ENCODE assay signal across 18 cellular contexts in genomic region chr5:78523314-78524193, GRCh38.
DNase-seq lines count a peak whose midpoint lies in the region; ATAC-seq and TF ChIP-seq lines count a peak whose summit lies in the region.
"Had no signal": no experiment of that assay in that cellular context is flagged by ENCODE, and none has a peak within 500 bp of the region (broad histone marks: within the 10 kb centered on the region; RNA-seq: fewer than 3 reads in every experiment).

No MANE protein-coding gene starts in this region.

- 69% methylated on average over 15 of the region's 15 CpGs for WGBS in esophagus muscularis mucosa
- WGBS in tibial nerve, 2 donors, result 69 to 74% methylated on average over 15 of the region's 15 CpGs

- H3K27ac ChIP-seq in esophagus muscularis mucosa (replicated peaks in 1 of 4) (peak overlapping the region; percentile 69 to 76 (median 72)), mucosa of rectum (ENCODE audit: low read depth in 2 of 2, low read length in 2 of 2) (peak overlapping the region; percentile 5 to 54), tibial nerve (peak overlapping the region in 3 of 4 donors; percentile 3 to 60 (median 21))
- H3K27ac ChIP-seq: 22Rv1, psoas muscle had no signal

- in situ Hi-C loops in HAP-1 (cut with MboI; ENCODE audit: low sequenced_read_pairs), result no loop called here

- TF ChIP-seq CTCF in esophagus muscularis mucosa (IDR thresholded peaks at IDR 0.05), result no peak
- no peak for TF ChIP-seq CTCF in tibial nerve (IDR thresholded peaks at IDR 0.05)

- H3K4me3 ChIP-seq in esophagus muscularis mucosa (no peak overlapping the region), mucosa of rectum (ENCODE audit: low read length in 2 of 2) (no peak overlapping the region), tibial nerve (no peak overlapping the region), HAP-1 (no peak overlapping the region)
- H3K4me3 ChIP-seq: psoas muscle had no signal

- H3K9ac ChIP-seq in mucosa of rectum (ENCODE audit: low read depth in 1 of 2, low read length in 2 of 2), result no peak overlapping the region

- H3K36me3 ChIP-seq in esophagus muscularis mucosa (no peaks in the 10 kb centered on the region), mucosa of rectum (ENCODE audit: control insufficient read depth in 2 of 2, insufficient read depth in 2 of 2, low read length in 2 of 2) (no peaks in the 10 kb centered on the region), tibial nerve (no peaks in the 10 kb centered on the region), HAP-1 (replicated peaks) (no peaks in the 10 kb centered on the region)

- intact Hi-C loops in esophagus muscularis mucosa (cut with DNase I), result no loop called here

- no peaks in the 10 kb centered on the region for H3K27me3 ChIP-seq in esophagus muscularis mucosa
- no peaks in the 10 kb centered on the region for H3K27me3 ChIP-seq in mucosa of rectum (ENCODE audit: control insufficient read depth in 2 of 2, insufficient read depth in 2 of 2, low read length in 2 of 2)
- H3K27me3 ChIP-seq in tibial nerve, result no peaks in the 10 kb centered on the region
- no peaks in the 10 kb centered on the region for H3K27me3 ChIP-seq in HAP-1 (ENCODE audit: low read depth)

- DNase-seq in NCI-H2171 treated with DMSO at 0.1 percent for 48 hours (lab: John Stamatoyannopoulos, UW), result peak; percentile 29
- no peak for DNase-seq in NCI-H2171 (lab: John Stamatoyannopoulos, UW)
- DNase-seq in esophagus muscularis mucosa (ENCODE audit: extremely low spot score), result no peak
- no peak for DNase-seq in tibial nerve (ENCODE audit: low spot score in 2 of 2)
- no peak for DNase-seq in HAP-1 (ENCODE audit: low spot score in 2 of 2)
- DNase-seq: activated CD8-positive, alpha-beta T cell treated with anti-CD3 and anti-CD28 coated beads for 36 hours; CD4-positive, alpha-beta T cell; KBM-7; midbrain; NCI-H1436; NCI-H69; psoas muscle; stimulated activated CD4-positive, alpha-beta T cell treated with anti-CD3 and anti-CD28 coated beads, Interleukin-4, amount 100 ng/mL, for 24 hours; stimulated activated naive B cell treated with anti-CD40 and anti-IgM and Interleukin-4, amounts not matched to agents 10 μg/mL and 1 μg/mL and 100 μg/mL, for 72 hours had no signal

- TF ChIP-seq EP300 in esophagus muscularis mucosa (IDR thresholded peaks at IDR 0.05), result no peak
- TF ChIP-seq EP300 in tibial nerve (IDR thresholded peaks at IDR 0.05), result no peak

- H3K4me1 ChIP-seq in esophagus muscularis mucosa, result peaks cover 54 to 83% (median 69%) of the 10 kb centered on the region in 4 donors
- H3K4me1 ChIP-seq in mucosa of rectum (ENCODE audit: control insufficient read depth in 2 of 2, insufficient read depth in 2 of 2, low read length in 2 of 2), result peaks cover 4 to 33% of the 10 kb centered on the region in 2 donors
- H3K4me1 ChIP-seq in tibial nerve, result peaks cover 0 to 57% (median 28%) of the 10 kb centered on the region in 4 donors
- H3K4me1 ChIP-seq in HAP-1, result no peaks in the 10 kb centered on the region

- no peak for ATAC-seq in HG03378 (IDR thresholded peaks at IDR 0.05; ENCODE audit: unreplicated experiment)
- no peak for ATAC-seq in GM18868 (IDR thresholded peaks at IDR 0.05; ENCODE audit: unreplicated experiment)
- ATAC-seq: activated CD8-positive, alpha-beta T cell treated with anti-CD3 and anti-CD28 coated beads for 36 hours; psoas muscle; stimulated activated naive B cell treated with anti-CD40 and anti-IgM and Interleukin-4, amounts not matched to agents 10 μg/mL and 1 μg/mL and 100 μg/mL, for 72 hours had no signal

- no peak for TF ChIP-seq POLR2A in esophagus muscularis mucosa (IDR thresholded peaks at IDR 0.05; ENCODE audit: low read depth)
- TF ChIP-seq POLR2A in tibial nerve (IDR thresholded peaks at IDR 0.05), result no peak

- no peaks in the 10 kb centered on the region for H3K9me3 ChIP-seq in esophagus muscularis mucosa
- H3K9me3 ChIP-seq in mucosa of rectum (ENCODE audit: control insufficient read depth in 2 of 2, low read length in 2 of 2), result no peaks in the 10 kb centered on the region
- no peaks in the 10 kb centered on the region for H3K9me3 ChIP-seq in tibial nerve
- H3K9me3 ChIP-seq in HAP-1, result no peaks in the 10 kb centered on the region
- H3K9me3 ChIP-seq: psoas muscle had no signal

Comparison
In these comparisons a context has a peak if more than half of its experiments do, and no peak if none do; other contexts are left out.
1. H3K27ac ChIP-seq: peak in every context shown above with its lines; median percentile 72 in esophagus muscularis mucosa; 30 in mucosa of rectum; 21 in tibial nerve.